ENCODE assay signal across 8 cellular contexts in genomic region chr7:73325424-73325823, GRCh38. TPM values are rescaled to one million over a fixed set of nuclear protein-coding genes. Genes with fewer than 3 reads are reported as not detected.
"Had no signal": no experiment of that assay in that cellular context is flagged by ENCODE, and none has a peak within 500 bp of the region (broad histone marks: within the 10 kb centered on the region; RNA-seq: fewer than 3 reads in every experiment).

No MANE protein-coding gene starts in this region.

RNA-seq across cellular contexts. Expression of gene TRIM50, which starts 2.5 kb away (rescaled TPM):
- total RNA-seq: LHCN-M2, MCF 10A, PC-9, RPMI7951, SJCRH30, SK-MEL-5 had no signal

RNA-seq across cellular contexts. Expression of gene FKBP6, which starts 2.5 kb away (rescaled TPM):
- total RNA-seq: LHCN-M2, MCF 10A, OCI-LY7, PC-9, Right ventricle myocardium inferior, RPMI7951, SJCRH30, SK-MEL-5 had no signal
